19 cellular contexts compared by ENCODE assay signal in the genomic region with DNA sequence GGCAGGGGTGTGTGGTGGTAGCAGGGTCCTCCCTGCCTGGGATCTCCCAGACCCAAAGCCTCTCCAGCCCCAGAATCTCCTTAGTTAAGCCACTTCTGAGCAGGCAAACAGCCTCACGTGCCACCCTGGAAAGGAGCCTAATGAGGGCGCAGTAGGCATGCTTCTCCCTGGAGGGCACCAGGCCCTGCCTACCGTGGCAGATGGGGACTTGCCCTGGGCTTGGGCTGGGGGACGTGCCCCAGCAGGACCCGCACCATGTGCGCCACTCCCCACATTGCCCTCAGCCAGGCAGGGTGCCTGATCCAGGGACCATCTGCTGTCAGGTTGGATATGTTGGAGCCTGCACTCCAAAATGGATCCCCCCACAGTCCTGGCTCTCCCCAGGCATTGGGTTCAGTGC. TPM values are rescaled to one million over a fixed set of nuclear protein-coding genes. Genes with fewer than 3 reads are reported as not detected.
"Had no signal": no experiment of that assay in that cellular context is flagged by ENCODE, and none has a peak within 500 bp of the region (broad histone marks: within the 10 kb centered on the region; RNA-seq: fewer than 3 reads in every experiment).

No MANE protein-coding gene starts in this region.

- H3K4me3 ChIP-seq: body of pancreas, lower lobe of right lung, tibial nerve had no signal

- H3K27ac Mint-ChIP-seq: activated CD8-positive, alpha-beta memory T cell treated with anti-CD3 and anti-CD28 coated beads, Interleukin-2, amount 10 ng/mL, durations not matched to agents 7 days and 5 days; activated naive CD4-positive, alpha-beta T cell treated with anti-CD3 and anti-CD28 coated beads, Interleukin-2, amount 50 U/mL, for 72 hours; activated T-cell treated with anti-CD3 and anti-CD28 coated beads, Interleukin-2, amount 50 U/mL, for 24 hours; immature natural killer cell; T-helper 1 cell treated with Interleukin-12 subunit alpha and Interleukin-12 subunit beta and Interleukin-4 antibody, amounts not matched to agents 30 μg/mL and 1 μg/mL, for 36 hours had no signal

- H3K27ac ChIP-seq: epithelial cell of prostate, lower lobe of right lung, tibial nerve had no signal

- DNase-seq: activated CD4-positive, alpha-beta T cell treated with anti-CD3 and anti-CD28 coated beads, Interleukin-2, amount 50 U/mL, for 4 hours; activated CD8-positive, alpha-beta memory T cell treated with anti-CD3 and anti-CD28 coated beads, Interleukin-2, amount 10 ng/mL, durations not matched to agents 7 days and 5 days; activated effector memory CD4-positive, alpha-beta T cell treated with anti-CD3 and anti-CD28 coated beads, Interleukin-2, amount 50 U/mL, for 16 hours; activated T-cell treated with anti-CD3 and anti-CD28 coated beads, Interleukin-2, amount 50 U/mL, for 24 hours; amniotic stem cell; body of pancreas; effector memory CD4-positive, alpha-beta T cell; immature natural killer cell; left cardiac atrium; lower lobe of right lung; midbrain; naive B cell; retina; small intestine had no signal

- H3K27me3 Mint-ChIP-seq: activated CD8-positive, alpha-beta memory T cell treated with anti-CD3 and anti-CD28 coated beads, Interleukin-2, amount 10 ng/mL, durations not matched to agents 7 days and 5 days; activated T-cell treated with anti-CD3 and anti-CD28 coated beads, Interleukin-2, amount 50 U/mL, for 24 hours; central memory CD8-positive, alpha-beta T cell had no signal

- ATAC-seq: activated CD8-positive, alpha-beta memory T cell treated with anti-CD3 and anti-CD28 coated beads, Interleukin-2, amount 10 ng/mL, durations not matched to agents 7 days and 5 days; activated naive CD4-positive, alpha-beta T cell treated with anti-CD3 and anti-CD28 coated beads, Interleukin-2, amount 50 U/mL, for 72 hours; body of pancreas; left cardiac atrium; lower lobe of right lung had no signal

- H3K27me3 ChIP-seq: body of pancreas, tibial nerve had no signal

- H3K36me3 ChIP-seq: tibial nerve had no signal

- FAIRE-seq: small intestine had no signal

- H3K4me3 Mint-ChIP-seq: activated CD8-positive, alpha-beta memory T cell treated with anti-CD3 and anti-CD28 coated beads, Interleukin-2, amount 10 ng/mL, durations not matched to agents 7 days and 5 days; activated T-cell treated with anti-CD3 and anti-CD28 coated beads, Interleukin-2, amount 50 U/mL, for 24 hours; central memory CD8-positive, alpha-beta T cell; immature natural killer cell; T-helper 1 cell treated with Interleukin-12 subunit alpha and Interleukin-12 subunit beta and Interleukin-4 antibody, amounts not matched to agents 30 μg/mL and 1 μg/mL, for 36 hours had no signal

- H3K9me3 ChIP-seq: body of pancreas, lower lobe of right lung had no signal

RNA-seq across cellular contexts. Expression of a gene that starts 38.4 kb away (rescaled TPM):
- total RNA-seq: activated CD8-positive, alpha-beta memory T cell treated with anti-CD3 and anti-CD28 coated beads, Interleukin-2, amount 10 ng/mL, durations not matched to agents 7 days and 5 days; activated naive CD4-positive, alpha-beta T cell treated with anti-CD3 and anti-CD28 coated beads, Interleukin-2, amount 50 U/mL, for 72 hours; body of pancreas; lower lobe of right lung; tibial nerve had no signal
- polyA plus RNA-seq: immature natural killer cell had no signal
